Comparison of ENCODE assay signal across 8 cellular contexts in the genomic region with DNA sequence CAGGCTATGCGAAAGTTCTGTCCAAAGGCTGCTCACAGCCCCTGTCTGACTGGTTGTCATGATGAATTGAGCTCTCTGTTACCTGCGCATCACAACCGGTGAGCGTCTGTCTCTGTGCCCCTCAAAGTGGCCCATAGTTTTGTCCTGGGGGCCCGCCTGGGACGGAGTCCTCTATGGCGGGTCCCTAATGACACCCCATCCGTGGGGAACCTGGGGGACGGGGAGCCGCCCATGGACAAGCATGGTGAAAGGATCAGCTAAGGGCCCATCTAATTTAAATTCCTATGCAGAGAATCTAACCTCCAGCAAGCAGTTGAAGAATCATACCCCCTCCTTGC. TPM values are rescaled to one million over a fixed set of nuclear protein-coding genes. Genes with fewer than 3 reads are reported as not detected.
DNase-seq lines count a peak whose midpoint lies in the region; ATAC-seq and TF ChIP-seq lines count a peak whose summit lies in the region.

No MANE protein-coding gene starts in this region.

- H3K27ac ChIP-seq in suprapubic skin: peak overlapping the region; percentile 90

- H3K36me3 ChIP-seq in iPS-15b (ENCODE audit: control insufficient read depth, insufficient read depth, low read length): peaks cover 8% of the 10 kb centered on the region
- H3K36me3 ChIP-seq in suprapubic skin: peaks cover 40% of the 10 kb centered on the region

- H3K27ac Mint-ChIP-seq in activated T-cell treated with anti-CD3 and anti-CD28 coated beads, Interleukin-2, amount 50 U/mL, for 72 hours: peak overlapping the region; percentile 97

- WGBS in suprapubic skin: 12% methylated on average over 9 of the region's 10 CpGs

- peaks cover 7 to 13% of the 10 kb centered on the region in 2 donors for H3K36me3 Mint-ChIP-seq in activated T-cell treated with anti-CD3 and anti-CD28 coated beads, Interleukin-2, amount 50 U/mL, for 72 hours (ENCODE audit: insufficient read depth in 2 of 2)

- H3K4me1 ChIP-seq in iPS-15b (ENCODE audit: control insufficient read depth, insufficient read depth, low read length): no peaks in the 10 kb centered on the region
- H3K4me1 ChIP-seq in suprapubic skin: peaks cover 45% of the 10 kb centered on the region

- H3K27me3 ChIP-seq in iPS-15b (ENCODE audit: control insufficient read depth, insufficient read depth, low read length) (no peaks in the 10 kb centered on the region), suprapubic skin (no peaks in the 10 kb centered on the region)

- no peaks in the 10 kb centered on the region for H3K27me3 Mint-ChIP-seq in activated T-cell treated with anti-CD3 and anti-CD28 coated beads, Interleukin-2, amount 50 U/mL, for 72 hours (ENCODE audit: low read depth)

- peak; percentile 9 for ATAC-seq in HG02759 (IDR thresholded peaks at IDR 0.05; ENCODE audit: unreplicated experiment)
- peak in 1 of 2 donors; percentile 12 for ATAC-seq in activated T-cell treated with anti-CD3 and anti-CD28 coated beads, Interleukin-2, amount 50 U/mL, for 72 hours (replicated peaks in 1 of 2)
- no peak for ATAC-seq in HG03469 (IDR thresholded peaks at IDR 0.05; ENCODE audit: unreplicated experiment)

- peak overlapping the region; percentile 98 to 99 for H3K4me3 Mint-ChIP-seq in activated T-cell treated with anti-CD3 and anti-CD28 coated beads, Interleukin-2, amount 50 U/mL, for 72 hours

- no peaks in the 10 kb centered on the region for H3K9me3 Mint-ChIP-seq in activated T-cell treated with anti-CD3 and anti-CD28 coated beads, Interleukin-2, amount 50 U/mL, for 72 hours

- H3K9me3 ChIP-seq in iPS-15b (ENCODE audit: control insufficient read depth, insufficient read depth, low read length) (no peaks in the 10 kb centered on the region), suprapubic skin (no peaks in the 10 kb centered on the region)

- TF ChIP-seq CTCF in GM12875 (IDR thresholded peaks at IDR 0.05; ENCODE audit: borderline replicate concordance, insufficient read depth, low read depth, low read length): no peak
- TF ChIP-seq CTCF in suprapubic skin (IDR thresholded peaks at IDR 0.05): no peak

- no peak for TF ChIP-seq EP300 in suprapubic skin (IDR thresholded peaks at IDR 0.05)

- DNase-seq in activated T-cell treated with anti-CD3 and anti-CD28 coated beads, Interleukin-2, amount 50 U/mL, for 72 hours: no peak
- DNase-seq in suprapubic skin (ENCODE audit: low spot score in 2 of 2) (no peak), T-helper 9 cell (no peak), putamen (ENCODE audit: low spot score) (no peak)

- peak overlapping the region; percentile 68 for H3K4me3 ChIP-seq in GM12875 (ENCODE audit: low read depth, low read length)
- H3K4me3 ChIP-seq in iPS-15b (ENCODE audit: low read depth, low read length): peak overlapping the region; percentile 100
- peak overlapping the region; percentile 60 for H3K4me3 ChIP-seq in suprapubic skin

- peaks cover 47% of the 10 kb centered on the region for H3K4me1 Mint-ChIP-seq in activated T-cell treated with anti-CD3 and anti-CD28 coated beads, Interleukin-2, amount 50 U/mL, for 72 hours (ENCODE audit: low read depth)

- TF ChIP-seq POLR2A in suprapubic skin (IDR thresholded peaks at IDR 0.05): no peak

- H3K9ac ChIP-seq in iPS-15b (ENCODE audit: low read depth, low read length): peak overlapping the region; percentile 88

RNA-seq across cellular contexts. Expression of gene ELMOD3, which starts 0.5 kb away (rescaled TPM):
- 10 to 100 TPM; 19.3 to 23.7 TPM for total RNA-seq in activated T-cell treated with anti-CD3 and anti-CD28 coated beads, Interleukin-2, amount 50 U/mL, for 72 hours
- 10 to 100 TPM; 24.4 to 41.8 (median 30.0) TPM for total RNA-seq in suprapubic skin

RNA-seq across cellular contexts. Expression of gene RETSAT, which starts 0.7 kb away (rescaled TPM):
- total RNA-seq in activated T-cell treated with anti-CD3 and anti-CD28 coated beads, Interleukin-2, amount 50 U/mL, for 72 hours: 10 to 100 TPM; 26.8 to 31.8 TPM
- 100 to 1,000 TPM in 3 of 4 donors, 10 to 100 TPM in 1; 92.4 to 126 (median 117) TPM for total RNA-seq in suprapubic skin

RNA-seq across cellular contexts. Expression of gene TGOLN2, which starts 27.3 kb away (rescaled TPM):
- 100 to 1,000 TPM; 102 to 106 TPM for total RNA-seq in activated T-cell treated with anti-CD3 and anti-CD28 coated beads, Interleukin-2, amount 50 U/mL, for 72 hours
- total RNA-seq in suprapubic skin: 100 to 1,000 TPM in 1 of 4 donors, 10 to 100 TPM in 3; 62.5 to 118 (median 72.0) TPM

RNA-seq across cellular contexts. Expression of gene CAPG, which starts 55.1 kb away (rescaled TPM):
- total RNA-seq in activated T-cell treated with anti-CD3 and anti-CD28 coated beads, Interleukin-2, amount 50 U/mL, for 72 hours: 10 to 100 TPM; 58.4 to 83.6 TPM
- total RNA-seq in suprapubic skin: 100 to 1,000 TPM; 139 to 212 (median 172) TPM
